ENCODE assay signal across 1 cellular context in genomic region chr5:50929174-50929573, GRCh38.
TF ChIP-seq lines count a peak whose summit lies in the region.

No MANE protein-coding gene starts in this region.

TF ChIP-seq in GM23338, 12 proteins besides CTCF, POLR2A, EP300 and RAD21 (continued from another document):
- no peak for TF ChIP-seq ZNF462 (CRISPR knock-in tag; IDR thresholded peaks at IDR 0.05)
- TF ChIP-seq POLR2AphosphoS5 (IDR thresholded peaks at IDR 0.05; ENCODE audit: low read depth) = no peak
- TF ChIP-seq EZH2phosphoT487 (IDR thresholded peaks at IDR 0.05; ENCODE audit: unreplicated experiment) = no peak
- no peak for TF ChIP-seq ETS1 (IDR thresholded peaks at IDR 0.05)
- TF ChIP-seq ZNF331 (CRISPR knock-in tag; IDR thresholded peaks at IDR 0.05; ENCODE audit: low read depth) = no peak
- no peak for TF ChIP-seq ZNF114 (CRISPR knock-in tag; IDR thresholded peaks at IDR 0.05)
- TF ChIP-seq NANOG (IDR thresholded peaks at IDR 0.05; ENCODE audit: borderline replicate concordance) = no peak
- TF ChIP-seq CREB1 (CRISPR knock-in tag; IDR thresholded peaks at IDR 0.05; ENCODE audit: low read depth) = no peak
